Comparison of ENCODE assay signal across 13 cellular contexts in the genomic region with DNA sequence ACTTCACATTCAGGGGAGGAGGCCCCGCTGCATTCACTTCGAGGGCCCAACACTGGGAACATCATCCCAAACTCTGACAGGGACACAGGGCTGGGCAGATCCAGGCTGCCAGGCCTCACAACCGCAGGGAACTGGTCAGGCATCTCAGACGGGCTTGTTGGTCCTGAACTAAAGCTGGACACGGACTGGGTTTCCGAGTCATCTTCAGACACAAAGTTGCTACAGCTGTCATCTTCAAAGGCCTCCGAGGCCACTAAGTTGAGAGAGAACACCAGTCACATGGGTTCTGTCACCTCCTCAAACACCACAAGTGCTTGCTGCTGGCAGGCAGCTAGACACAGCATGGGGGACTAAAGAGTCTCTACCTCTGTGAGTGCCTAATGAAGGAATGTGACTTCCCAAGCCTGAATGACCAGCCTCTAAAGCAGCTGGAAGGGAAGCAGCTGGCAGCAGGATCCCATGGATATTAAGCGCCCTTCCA. TPM values are rescaled to one million over a fixed set of nuclear protein-coding genes. Genes with fewer than 3 reads are reported as not detected.
DNase-seq lines count a peak whose midpoint lies in the region; ATAC-seq and TF ChIP-seq lines count a peak whose summit lies in the region.
"Had no signal": no experiment of that assay in that cellular context is flagged by ENCODE, and none has a peak within 500 bp of the region (broad histone marks: within the 10 kb centered on the region; RNA-seq: fewer than 3 reads in every experiment).

No MANE protein-coding gene starts in this region.

- no peak overlapping the region for H3K4ac ChIP-seq in H9 (ENCODE audit: low read depth, low read length)

- no peak overlapping the region for H2BK15ac ChIP-seq in H9 (ENCODE audit: low read depth, low read length)

- H4K5ac ChIP-seq in H9 (ENCODE audit: insufficient read length, low read depth, low read length) = no peak overlapping the region

- H2BK120ac ChIP-seq in H9 (ENCODE audit: low read depth, low read length, poor library complexity, severe bottlenecking) = no peak overlapping the region

- intact Hi-C loops in lower lobe of right lung (cut with DNase I) (no loop called here), dorsolateral prefrontal cortex (cut with DNase I) (no loop called here)

- H3K4me2 ChIP-seq in H9 (ENCODE audit: insufficient read depth, insufficient read length, low read length) = no peak overlapping the region

- no peak overlapping the region for H2BK5ac ChIP-seq in H9 (ENCODE audit: insufficient read length, low read length)

- H3K79me2 ChIP-seq in H9 (ENCODE audit: insufficient read depth, low read length) = no peaks in the 10 kb centered on the region

- H2BK12ac ChIP-seq in H9 (ENCODE audit: insufficient read length, low read depth, low read length) = no peak overlapping the region

- H4K8ac ChIP-seq in H9 (replicated peaks; ENCODE audit: insufficient read length, low read depth, low read length) = no peak overlapping the region

- H3K27ac ChIP-seq in H9 (ENCODE audit: insufficient read length, low read depth, low read length) (no peak overlapping the region), lower lobe of right lung (no peak overlapping the region), skeletal muscle tissue (ENCODE audit: low read depth, low read length) (peak overlapping the region; percentile 52), dorsolateral prefrontal cortex (peak overlapping the region in 27 of 59 donors; percentile 2 to 63 (median 31))

- no peak overlapping the region for H3K18ac ChIP-seq in H9 (ENCODE audit: insufficient read length, low read depth, low read length)

- no peaks in the 10 kb centered on the region for H3K27me3 Mint-ChIP-seq in H9 (ENCODE audit: low read depth)
- H3K27me3 Mint-ChIP-seq: activated CD4-positive, alpha-beta T cell treated with anti-CD3 and anti-CD28 coated beads for 36 hours had no signal

- H3K4me1 Mint-ChIP-seq in H9 = peaks cover 0 to 7% of the 10 kb centered on the region in 2 experiments; a peak in 2 of 4 replicates

- ATAC-seq in lower lobe of right lung (peak; percentile 76 to 80), GM18861 (IDR thresholded peaks at IDR 0.05; ENCODE audit: unreplicated experiment) (no peak)
- ATAC-seq: activated CD4-positive, alpha-beta T cell treated with anti-CD3 and anti-CD28 coated beads for 36 hours; activated T-cell treated with anti-CD3 and anti-CD28 coated beads, Interleukin-2, amount 50 U/mL, for 72 hours had no signal

- no peak overlapping the region; the same call in 1 of the 2 replicates for H3K14ac ChIP-seq in H9 (ENCODE audit: insufficient read depth, low read length)

- no peak overlapping the region for H2BK20ac ChIP-seq in H9 (ENCODE audit: low read depth, low read length, poor library complexity, severe bottlenecking)

- peak overlapping the region in 2 of 3 experiments; percentile 9 to 21; a peak in 1 of 7 replicates for H3K27ac Mint-ChIP-seq in H9

- H3K56ac ChIP-seq in H9 (ENCODE audit: insufficient read length, low read depth, low read length) = no peak overlapping the region

- peaks cover 8 to 50% (median 17%) of the 10 kb centered on the region in 3 experiments; a peak in 5 of 7 replicates for H3K36me3 Mint-ChIP-seq in H9 (ENCODE audit: insufficient read depth in 1 of 3, low read depth in 3 of 3)

- H3K27me3 ChIP-seq in H9 (ENCODE audit: insufficient read depth, low read length) = no peaks in the 10 kb centered on the region
- H3K27me3 ChIP-seq in adipocyte (replicated peaks; ENCODE audit: control insufficient read depth, insufficient read depth, low read length) = no peaks in the 10 kb centered on the region
- H3K27me3 ChIP-seq in lower lobe of right lung (ENCODE audit: low read depth) = no peaks in the 10 kb centered on the region
- H3K27me3 ChIP-seq in skeletal muscle tissue (ENCODE audit: control insufficient read depth in 3 of 3, insufficient read depth in 3 of 3, low read length in 3 of 3) = no peaks in the 10 kb centered on the region
- H3K27me3 ChIP-seq in dorsolateral prefrontal cortex = no peaks in the 10 kb centered on the region

- no peak overlapping the region for H2AFZ ChIP-seq in H9 (ENCODE audit: low read length)

- no peak overlapping the region for H3K23ac ChIP-seq in H9 (ENCODE audit: insufficient read length, low read depth, low read length)

- TF ChIP-seq CTCF in H9 (conservative IDR thresholded peaks at IDR 0.05) = no peak
- no peak for TF ChIP-seq CTCF in lower lobe of right lung (IDR thresholded peaks at IDR 0.05)
- TF ChIP-seq CTCF in dorsolateral prefrontal cortex (IDR thresholded peaks at IDR 0.05 in 54 of 56, conservative IDR thresholded peaks at IDR 0.05 in 2 of 56; ENCODE audit: low read depth in 1 of 56, partially characterized antibody in 56 of 56) = no peak

- H3K9me3 ChIP-seq in H9 (ENCODE audit: control insufficient read depth, low read depth, low read length) (no peaks in the 10 kb centered on the region), adipocyte (ENCODE audit: control insufficient read depth, low read length) (no peaks in the 10 kb centered on the region), lower lobe of right lung (no peaks in the 10 kb centered on the region), skeletal muscle tissue (ENCODE audit: control insufficient read depth in 3 of 3, low read length in 3 of 3) (no peaks in the 10 kb centered on the region)

- H3K4me1 ChIP-seq in H9 (ENCODE audit: insufficient read depth, low read length) = no peaks in the 10 kb centered on the region
- H3K4me1 ChIP-seq in adipocyte (ENCODE audit: control insufficient read depth, insufficient read depth, low read length) = peaks cover 30% of the 10 kb centered on the region
- H3K4me1 ChIP-seq in lower lobe of right lung = no peaks in the 10 kb centered on the region
- H3K4me1 ChIP-seq in skeletal muscle tissue (ENCODE audit: control insufficient read depth in 3 of 3, insufficient read depth in 3 of 3, low read length in 3 of 3) = peaks cover 5 to 19% (median 9%) of the 10 kb centered on the region in 3 donors

- H3K36me3 ChIP-seq in adipocyte (ENCODE audit: control insufficient read depth, insufficient read depth, low read length, severe bottlenecking) (peaks cover 98% of the 10 kb centered on the region), lower lobe of right lung (peaks cover 100% of the 10 kb centered on the region), skeletal muscle tissue (ENCODE audit: control insufficient read depth in 3 of 3, insufficient read depth in 3 of 3, low read length in 3 of 3) (peaks cover 31 to 91% (median 66%) of the 10 kb centered on the region in 3 donors)

- H3K9ac ChIP-seq in H9 (ENCODE audit: extremely low read depth, insufficient read length, low read length) = no peak overlapping the region
- H3K9ac ChIP-seq in adipocyte (ENCODE audit: low read length) = peak overlapping the region; percentile 22
- H3K9ac ChIP-seq in skeletal muscle tissue (ENCODE audit: low read depth in 1 of 3, low read length in 3 of 3) = peak overlapping the region in 1 of 3 donors; percentile 12

- H2AK5ac ChIP-seq in H9 (ENCODE audit: insufficient read length, low read length) = no peak overlapping the region

- no peaks in the 10 kb centered on the region for H4K20me1 ChIP-seq in H9 (ENCODE audit: control insufficient read depth, insufficient read depth, insufficient read length)

- H4K91ac ChIP-seq in H9 (ENCODE audit: insufficient read length, low read depth, low read length) = no peak overlapping the region

- no CpG with 5 or more reads among the region's 8 CpGs for WGBS in H9 (ENCODE audit: extremely low coverage, insufficient read length, low lambda C conversion rate)

- no peak overlapping the region for H3K4me3 Mint-ChIP-seq in H9
- H3K4me3 Mint-ChIP-seq: activated CD4-positive, alpha-beta T cell treated with anti-CD3 and anti-CD28 coated beads for 36 hours; activated T-cell treated with anti-CD3 and anti-CD28 coated beads, Interleukin-2, amount 50 U/mL, for 72 hours; T-helper 1 cell treated with Interleukin-12 subunit alpha and Interleukin-12 subunit beta and Interleukin-4 antibody, amounts not matched to agents 30 μg/mL and 1 μg/mL, for 36 hours had no signal

- H3T11ph ChIP-seq in H9 (ENCODE audit: low read length) = no peak overlapping the region

- no peaks in the 10 kb centered on the region for H3K23me2 ChIP-seq in H9 (ENCODE audit: insufficient read length, low read depth, low read length, poor library complexity, severe bottlenecking)

- DNase-seq in H9 (no peak), adipocyte (ENCODE audit: low read depth) (no peak), lower lobe of right lung (no peak), RPMI8226 (no peak), dorsolateral prefrontal cortex (no peak)
- DNase-seq: activated CD4-positive, alpha-beta T cell treated with anti-CD3 and anti-CD28 coated beads for 36 hours; activated T-cell treated with anti-CD3 and anti-CD28 coated beads, Interleukin-2, amount 50 U/mL, for 72 hours; NCI-H2029; NCI-H82; occipital lobe had no signal

- H3K79me1 ChIP-seq in H9 (ENCODE audit: insufficient read depth, low read depth, low read length, poor library complexity, severe bottlenecking) = no peaks in the 10 kb centered on the region

- H3K9me3 Mint-ChIP-seq in H9 = no peaks in the 10 kb centered on the region; a peak in 1 of 5 replicates
- H3K9me3 Mint-ChIP-seq: activated T-cell treated with anti-CD3 and anti-CD28 coated beads, Interleukin-2, amount 50 U/mL, for 72 hours; T-helper 1 cell treated with Interleukin-12 subunit alpha and Interleukin-12 subunit beta and Interleukin-4 antibody, amounts not matched to agents 30 μg/mL and 1 μg/mL, for 36 hours had no signal

- H3K4me3 ChIP-seq in adipocyte (ENCODE audit: low read length) (no peak overlapping the region), lower lobe of right lung (no peak overlapping the region), skeletal muscle tissue (ENCODE audit: low read length in 3 of 3) (no peak overlapping the region), dorsolateral prefrontal cortex (no peak overlapping the region)

RNA-seq across cellular contexts. Expression of a gene that starts 50.9 kb away (rescaled TPM):
- total RNA-seq in H9 (2021) (25.2 and 26.1 TPM in 2 replicates), lower lobe of right lung (49.4 TPM), skeletal muscle tissue (32.9 TPM), dorsolateral prefrontal cortex (10 to 100 TPM; 33.3 to 71.8 (median 46.0) TPM)
